In the genomic region with DNA sequence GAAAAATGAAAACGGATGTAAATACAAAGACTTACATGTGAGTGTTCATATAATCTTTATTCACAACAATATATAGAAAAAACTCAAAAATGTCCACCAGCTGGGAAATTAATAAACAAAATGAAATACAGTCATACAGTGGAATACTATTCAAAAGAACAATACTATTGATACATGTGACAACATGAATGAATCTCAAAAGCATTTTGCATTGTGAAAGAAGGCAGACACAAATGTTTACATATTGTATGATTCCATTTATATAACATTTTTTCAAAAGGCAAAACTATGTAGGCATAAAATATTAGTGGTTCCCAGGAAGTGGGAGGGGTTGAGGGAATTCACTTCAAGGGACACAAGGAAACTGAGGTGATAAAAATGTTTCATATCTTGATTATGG, we compare ENCODE assay signal across 17 cellular contexts.
A peak's percentile ranks its signal among the peaks of the same experiment; 100 is the strongest.
DNase-seq lines count a peak whose midpoint lies in the region; TF ChIP-seq lines count a peak whose summit lies in the region.
"Had no signal": no experiment of that assay in that cellular context is flagged by ENCODE, and none has a peak within 500 bp of the region (broad histone marks: within the 10 kb centered on the region; RNA-seq: fewer than 3 reads in every experiment).

No MANE protein-coding gene starts in this region.

- H3K9me3 ChIP-seq in breast epithelium = no peaks in the 10 kb centered on the region
- H3K9me3 ChIP-seq: BLaER1, Caco-2 had no signal

- H3K36me3 Mint-ChIP-seq in MCF 10A (ENCODE audit: insufficient read depth, unreplicated experiment) (no peaks in the 10 kb centered on the region), progenitor cell of endocrine pancreas (ENCODE audit: insufficient read depth) (no peaks in the 10 kb centered on the region)
- H3K36me3 Mint-ChIP-seq: CD4-positive, CD25-positive, alpha-beta regulatory T cell; CD8-positive, alpha-beta T cell had no signal

- H3K4me3 ChIP-seq in breast epithelium (no peak overlapping the region), epithelial cell of esophagus (ENCODE audit: low read length) (no peak overlapping the region)
- H3K4me3 ChIP-seq: BLaER1, GM23248 had no signal

- no peak for TF ChIP-seq POLR2A in breast epithelium (IDR thresholded peaks at IDR 0.05)

- H3K4me3 Mint-ChIP-seq in MCF 10A (ENCODE audit: unreplicated experiment) = no peak overlapping the region
- no peak overlapping the region for H3K4me3 Mint-ChIP-seq in progenitor cell of endocrine pancreas (ENCODE audit: low read depth)
- H3K4me3 Mint-ChIP-seq: B cell; CD4-positive, CD25-positive, alpha-beta regulatory T cell; CD8-positive, alpha-beta T cell had no signal

- H3K27ac Mint-ChIP-seq in MCF 10A (ENCODE audit: low read depth, unreplicated experiment) = peak overlapping the region; percentile 19
- no peak overlapping the region for H3K27ac Mint-ChIP-seq in progenitor cell of endocrine pancreas
- H3K27ac Mint-ChIP-seq: B cell; CD8-positive, alpha-beta T cell had no signal

- H3K4me1 Mint-ChIP-seq in MCF 10A (ENCODE audit: insufficient read depth, unreplicated experiment) (no peaks in the 10 kb centered on the region), progenitor cell of endocrine pancreas (ENCODE audit: low read depth) (peaks cover 2% of the 10 kb centered on the region)
- H3K4me1 Mint-ChIP-seq: B cell had no signal

- POLR2A ChIA-PET in MCF 10A (lab: Yijun Ruan, JAX) = no interaction called here

- no peaks in the 10 kb centered on the region for H3K27me3 ChIP-seq in breast epithelium
- H3K27me3 ChIP-seq: BLaER1 had no signal

- H3K27ac ChIP-seq in breast epithelium = no peak overlapping the region
- H3K27ac ChIP-seq: 22Rv1, BLaER1, C4-2B, GM23248 had no signal

- DNase-seq in MCF 10A (ENCODE audit: unreplicated experiment) = no peak
- DNase-seq in breast epithelium (ENCODE audit: low spot score in 2 of 2) = no peak
- DNase-seq in epithelial cell of esophagus (ENCODE audit: low read depth) = peak; percentile 74
- peak; percentile 7 for DNase-seq in foreskin melanocyte
- no peak for DNase-seq in NCI-H128 (lab: John Stamatoyannopoulos, UW; ENCODE audit: unreplicated experiment)
- DNase-seq in progenitor cell of endocrine pancreas (ENCODE audit: low spot score, unreplicated experiment) = no peak
- DNase-seq: Caco-2; CD4-positive, CD25-positive, alpha-beta regulatory T cell; CD8-positive, alpha-beta T cell; DMS153; DND-41; H7 had no signal

- no TSS peak for BruUV-seq in MCF 10A (replicated peaks; lab: Mats Ljungman, UMichigan)

- intact Hi-C loops in MCF 10A (cut with micrococcal nuclease) (no loop called here), breast epithelium (cut with DNase I; ENCODE audit: low total_unique reads) (no loop called here)

- TF ChIP-seq CTCF in MCF 10A (IDR thresholded peaks at IDR 0.05; ENCODE audit: unreplicated experiment) (no peak), breast epithelium (IDR thresholded peaks at IDR 0.05) (no peak), epithelial cell of esophagus (IDR thresholded peaks at IDR 0.05; ENCODE audit: insufficient read depth, low read depth, low read length, missing control alignments) (no peak), progenitor cell of endocrine pancreas (IDR thresholded peaks at IDR 0.05; ENCODE audit: unreplicated experiment) (no peak)

- no peaks in the 10 kb centered on the region for H3K4me1 ChIP-seq in breast epithelium
- H3K4me1 ChIP-seq: Caco-2 had no signal

- CTCF ChIA-PET in MCF 10A (lab: Yijun Ruan, JAX) = no interaction called here

- H3K9me3 Mint-ChIP-seq in MCF 10A (ENCODE audit: unreplicated experiment) = no peaks in the 10 kb centered on the region
- H3K9me3 Mint-ChIP-seq in progenitor cell of endocrine pancreas (ENCODE audit: low read depth) = peaks cover 4% of the 10 kb centered on the region
- H3K9me3 Mint-ChIP-seq: CD8-positive, alpha-beta T cell had no signal

- H3K27me3 Mint-ChIP-seq in MCF 10A (ENCODE audit: insufficient read depth, unreplicated experiment) (no peaks in the 10 kb centered on the region), progenitor cell of endocrine pancreas (no peaks in the 10 kb centered on the region)
- H3K27me3 Mint-ChIP-seq: B cell; CD4-positive, CD25-positive, alpha-beta regulatory T cell had no signal

- no peaks in the 10 kb centered on the region for H3K36me3 ChIP-seq in breast epithelium
- H3K36me3 ChIP-seq: BLaER1 had no signal

Comparison
In these comparisons a context has a peak if more than half of its experiments do, and no peak if none do; other contexts are left out.
1. DNase-seq: peak in epithelial cell of esophagus (single experiment) and foreskin melanocyte (single experiment); none in MCF 10A (single experiment), breast epithelium (0 of 2), NCI-H128 (single experiment) and progenitor cell of endocrine pancreas (single experiment).